ENCODE assay signal across 8 cellular contexts in the genomic region with DNA sequence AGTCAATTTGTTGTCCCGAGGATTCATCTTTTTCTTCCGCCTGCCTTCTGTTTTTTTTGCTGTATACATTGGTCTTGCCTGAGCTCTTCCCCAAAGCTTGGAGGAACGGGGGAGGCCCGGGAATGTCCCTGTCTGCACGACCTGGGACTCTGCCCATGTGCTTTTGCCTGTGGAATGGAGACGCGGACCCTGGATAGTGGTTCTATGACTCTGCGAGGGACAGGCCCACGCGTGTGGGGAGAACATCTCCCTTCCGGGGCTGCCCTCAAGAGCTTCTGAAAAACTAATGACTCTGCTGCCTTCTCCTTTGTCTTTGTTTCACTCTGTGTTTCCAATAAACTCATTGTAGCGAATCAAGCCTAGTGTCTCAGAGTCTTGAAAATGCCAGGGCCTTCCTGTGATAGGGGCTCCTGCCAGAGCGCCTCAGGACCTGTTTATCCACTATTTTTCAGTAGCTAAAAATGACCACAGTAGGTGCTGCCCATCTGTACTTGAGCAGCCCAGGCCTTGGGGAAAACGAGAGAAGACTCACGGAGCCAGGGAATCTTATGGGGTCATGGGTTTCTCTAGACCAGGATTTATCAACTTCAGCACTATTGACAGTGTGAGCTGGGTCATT. TPM values are rescaled to one million over a fixed set of nuclear protein-coding genes. Genes with fewer than 3 reads are reported as not detected.
A peak's percentile ranks its signal among the peaks of the same experiment; 100 is the strongest.
DNase-seq lines count a peak whose midpoint lies in the region; ATAC-seq and TF ChIP-seq lines count a peak whose summit lies in the region.

No MANE protein-coding gene starts in this region.

- CTCF ChIA-PET in SK-N-SH (lab: Yijun Ruan, JAX), result interaction anchor here (0.6 to 13.3 kb wide), 16 partner anchors 10 to 684 kb away, joined by 3 to 218 read pairs (median 4); a partner anchor contains a TSS

- peaks cover 0 to 2% (median 0%) of the 10 kb centered on the region in 6 donors for H3K9me3 Mint-ChIP-seq in immature natural killer cell

- ATAC-seq in SK-N-SH treated with all-trans-retinoic acid at 6 μM for 48 hours (no peak), HG02642 (IDR thresholded peaks at IDR 0.05; ENCODE audit: poor library complexity, unreplicated experiment) (no peak), GM21737 (IDR thresholded peaks at IDR 0.05; ENCODE audit: unreplicated experiment) (no peak)

- 70% methylated on average over 15 of the region's 15 CpGs for WGBS in SK-N-SH (ENCODE audit: low lambda C conversion rate)
- WGBS in smooth muscle cell (ENCODE audit: low lambda C conversion rate), result 52% methylated on average over 15 of the region's 15 CpGs

- H3K9ac ChIP-seq in SK-N-SH (no peak overlapping the region; the same call in 1 of the 2 replicates), adipocyte (ENCODE audit: low read length) (peak overlapping the region; percentile 59), smooth muscle cell (ENCODE audit: low read depth) (peak overlapping the region; percentile 57)

- no peaks in the 10 kb centered on the region for H3K36me3 Mint-ChIP-seq in immature natural killer cell

- peak overlapping the region; percentile 84 to 91 (median 90) for H3K27ac Mint-ChIP-seq in immature natural killer cell

- H3K27ac ChIP-seq in SK-N-SH (ENCODE audit: low read depth in 2 of 2, low read length in 1 of 2) (no peak overlapping the region), smooth muscle cell (ENCODE audit: low read depth) (no peak overlapping the region)

- no peaks in the 10 kb centered on the region for H3K9me3 ChIP-seq in SK-N-SH
- no peaks in the 10 kb centered on the region for H3K9me3 ChIP-seq in adipocyte (ENCODE audit: control insufficient read depth, low read length)
- H3K9me3 ChIP-seq in smooth muscle cell (replicated peaks; ENCODE audit: low read depth), result no peaks in the 10 kb centered on the region

- no peak for TF ChIP-seq RAD21 in SK-N-SH (IDR thresholded peaks at IDR 0.05; ENCODE audit: low read length)

- H3K27me3 ChIP-seq in SK-N-SH (ENCODE audit: insufficient read depth), result no peaks in the 10 kb centered on the region
- peaks cover 60% of the 10 kb centered on the region for H3K27me3 ChIP-seq in adipocyte (replicated peaks; ENCODE audit: control insufficient read depth, insufficient read depth, low read length)
- peaks cover 33% of the 10 kb centered on the region for H3K27me3 ChIP-seq in smooth muscle cell (ENCODE audit: low read depth)

- peak overlapping the region; percentile 78 to 87 (median 84) for H3K4me3 Mint-ChIP-seq in immature natural killer cell

- H3K4me2 ChIP-seq in SK-N-SH (peak overlapping the region; percentile 74; the same call in 1 of the 2 replicates), smooth muscle cell (peak overlapping the region; percentile 92)

- peaks cover 54% of the 10 kb centered on the region in 2 donors for H3K4me1 Mint-ChIP-seq in immature natural killer cell

- H3K9me2 ChIP-seq in SK-N-SH, result no peaks in the 10 kb centered on the region

- H3F3A ChIP-seq in SK-N-SH (replicated peaks; ENCODE audit: insufficient read depth) (no peaks in the 10 kb centered on the region), smooth muscle cell (ENCODE audit: low read depth) (no peaks in the 10 kb centered on the region)

- H4K20me1 ChIP-seq in SK-N-SH (ENCODE audit: insufficient read depth) (no peaks in the 10 kb centered on the region), smooth muscle cell (ENCODE audit: low read depth) (no peaks in the 10 kb centered on the region)

- TF ChIP-seq CTCF in SK-N-SH (IDR thresholded peaks at IDR 0.05) (no peak), smooth muscle cell (IDR thresholded peaks at IDR 0.05; ENCODE audit: borderline replicate concordance, insufficient read depth, poor library complexity, severe bottlenecking) (no peak)

- POLR2A ChIA-PET in SK-N-SH (lab: Yijun Ruan, JAX), result interaction anchor here (0.6 to 1.5 kb wide), 3 partner anchors 17 to 109 kb away, joined by 3 to 5 read pairs (median 3); no protein-coding TSS in a partner anchor

- DNase-seq in SK-N-SH (peak; percentile 44), adipocyte (ENCODE audit: low read depth) (no peak), immature natural killer cell (no peak), smooth muscle cell (lab: John Stamatoyannopoulos, UW; ENCODE audit: unreplicated experiment) (no peak), NCI-H1436 (lab: John Stamatoyannopoulos, UW) (no peak)

- H3K79me2 ChIP-seq in SK-N-SH (ENCODE audit: insufficient read depth) (no peaks in the 10 kb centered on the region), smooth muscle cell (ENCODE audit: low read depth) (no peaks in the 10 kb centered on the region)

- H3K4me1 ChIP-seq in SK-N-SH (ENCODE audit: control insufficient read depth in 1 of 2, insufficient read depth in 2 of 2, low read depth in 1 of 2, low read length in 1 of 2), result peaks cover 0 to 9% of the 10 kb centered on the region in 2 experiments; a peak in 1 of 4 replicates
- peaks cover 5% of the 10 kb centered on the region for H3K4me1 ChIP-seq in adipocyte (ENCODE audit: control insufficient read depth, insufficient read depth, low read length)
- peaks cover 4% of the 10 kb centered on the region for H3K4me1 ChIP-seq in smooth muscle cell (ENCODE audit: low read depth)

- TF ChIP-seq EP300 in SK-N-SH (IDR thresholded peaks at IDR 0.05; ENCODE audit: borderline replicate concordance in 1 of 2, low read depth in 1 of 2, low read length in 1 of 2), result no peak

- H3K27me3 Mint-ChIP-seq in immature natural killer cell (ENCODE audit: low read depth in 3 of 3), result peaks cover 14 to 26% (median 25%) of the 10 kb centered on the region in 3 donors

- H2AFZ ChIP-seq in SK-N-SH (ENCODE audit: low read depth) (peak overlapping the region; percentile 91; the same call in 1 of the 2 replicates), smooth muscle cell (ENCODE audit: low read depth) (peak overlapping the region; percentile 67)

- H3K4me3 ChIP-seq in SK-N-SH (ENCODE audit: low read depth in 2 of 2, low read length in 1 of 2) (peak overlapping the region in 1 of 2 experiments; percentile 39; a peak in 3 of 4 replicates), adipocyte (ENCODE audit: low read length) (peak overlapping the region; percentile 79), smooth muscle cell (peak overlapping the region; percentile 53)

- H3K36me3 ChIP-seq in SK-N-SH (replicated peaks in 1 of 2; ENCODE audit: control insufficient read depth in 1 of 2, insufficient read depth in 2 of 2, low read length in 1 of 2) (no peaks in the 10 kb centered on the region), adipocyte (ENCODE audit: control insufficient read depth, insufficient read depth, low read length, severe bottlenecking) (no peaks in the 10 kb centered on the region), smooth muscle cell (ENCODE audit: low read depth) (no peaks in the 10 kb centered on the region)

TF ChIP-seq in SK-N-SH, 30 proteins besides CTCF, POLR2A, EP300 and RAD21 (continues in another document):
- TF ChIP-seq TEAD4 (IDR thresholded peaks at IDR 0.05; ENCODE audit: borderline replicate concordance, insufficient read depth), result no peak
- TF ChIP-seq POLR2AphosphoS5 (IDR thresholded peaks at IDR 0.05; ENCODE audit: low read depth, low read length), result no peak
- TF ChIP-seq TAF1 (IDR thresholded peaks at IDR 0.05; ENCODE audit: borderline replicate concordance, low read depth, low read length), result no peak
- TF ChIP-seq, protein P1, sequence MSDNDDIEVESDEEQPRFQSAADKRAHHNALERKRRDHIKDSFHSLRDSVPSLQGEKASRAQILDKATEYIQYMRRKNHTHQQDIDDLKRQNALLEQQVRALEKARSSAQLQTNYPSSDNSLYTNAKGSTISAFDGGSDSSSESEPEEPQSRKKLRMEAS (IDR thresholded peaks at IDR 0.05; ENCODE audit: low read depth), result no peak
- no peak for TF ChIP-seq MEF2A (IDR thresholded peaks at IDR 0.05; ENCODE audit: borderline replicate concordance, low read depth)
- no peak for TF ChIP-seq SMC3 (IDR thresholded peaks at IDR 0.05; ENCODE audit: low read depth, low read length)

TF ChIP-seq in SK-N-SH treated with all-trans-retinoic acid at 6 μM for 48 hours, 23 proteins besides CTCF, POLR2A, EP300 and RAD21 (continues in another document):
- TF ChIP-seq PPARA (CRISPR knock-in tag; IDR thresholded peaks at IDR 0.05; ENCODE audit: borderline replicate concordance) (no peak), ZNF8 (CRISPR knock-in tag; IDR thresholded peaks at IDR 0.05) (no peak), CSDC2 (CRISPR knock-in tag; IDR thresholded peaks at IDR 0.05) (no peak), TCF4 (CRISPR knock-in tag; IDR thresholded peaks at IDR 0.05; ENCODE audit: borderline replicate concordance) (no peak)

RNA-seq across cellular contexts. Expression of a gene that starts 12.3 kb away (rescaled TPM):
- polyA plus RNA-seq in SK-N-SH (2012; rRNA removed), result 0.03 TPM in 1 of 2 replicates, not detected in the other
- not detected in 2 replicates for polyA plus RNA-seq in SK-N-SH (2012; cell fraction: cytosol; rRNA removed)
- not detected in 2 replicates for polyA plus RNA-seq in SK-N-SH (2012; cell fraction: nucleus; rRNA removed)
- polyA plus RNA-seq in immature natural killer cell, result not detected
- total RNA-seq in smooth muscle cell, result not detected in 2 replicates
- polyA plus RNA-seq in smooth muscle cell, result not detected in 2 replicates

RNA-seq across cellular contexts. Expression of a gene that starts 17.6 kb away (rescaled TPM):
- polyA plus RNA-seq in SK-N-SH (2012; rRNA removed), result 0.80 and 1.9 TPM in 2 replicates
- polyA plus RNA-seq in SK-N-SH (2012; cell fraction: cytosol; rRNA removed), result 0.42 and 0.83 TPM in 2 replicates
- polyA plus RNA-seq in SK-N-SH (2012; cell fraction: nucleus; rRNA removed), result 1.1 and 1.8 TPM in 2 replicates
- polyA plus RNA-seq in immature natural killer cell, result 1 to 10 TPM; 2.2 to 3.7 (median 3.6) TPM
- 0.18 and 1.4 TPM in 2 replicates for total RNA-seq in smooth muscle cell
- 0.49 and 1.7 TPM in 2 replicates for polyA plus RNA-seq in smooth muscle cell

RNA-seq across cellular contexts. Expression of a gene that starts 34.5 kb away (rescaled TPM):
- polyA plus RNA-seq in SK-N-SH (2012; rRNA removed), result 0.34 and 0.56 TPM in 2 replicates
- 0.18 and 0.20 TPM in 2 replicates for polyA plus RNA-seq in SK-N-SH (2012; cell fraction: cytosol; rRNA removed)
- polyA plus RNA-seq in SK-N-SH (2012; cell fraction: nucleus; rRNA removed), result 0.99 and 1.1 TPM in 2 replicates
- 10 to 100 TPM in 2 of 3 donors, 1 to 10 TPM in 1; 6.6 to 13.1 (median 12.5) TPM for polyA plus RNA-seq in immature natural killer cell
- not detected in 2 replicates for total RNA-seq in smooth muscle cell
- polyA plus RNA-seq in smooth muscle cell, result not detected in 2 replicates

RNA-seq across cellular contexts. Expression of a gene that starts 58.4 kb away (rescaled TPM):
- polyA plus RNA-seq in SK-N-SH (2012; rRNA removed), result not detected in 2 replicates
- not detected in 2 replicates for polyA plus RNA-seq in SK-N-SH (2012; cell fraction: cytosol; rRNA removed)
- not detected in 2 replicates for polyA plus RNA-seq in SK-N-SH (2012; cell fraction: nucleus; rRNA removed)
- not detected for polyA plus RNA-seq in immature natural killer cell
- total RNA-seq in smooth muscle cell, result not detected in 2 replicates
- not detected in 2 replicates for polyA plus RNA-seq in smooth muscle cell
